ENCODE assay signal across 20 cellular contexts in the genomic region with DNA sequence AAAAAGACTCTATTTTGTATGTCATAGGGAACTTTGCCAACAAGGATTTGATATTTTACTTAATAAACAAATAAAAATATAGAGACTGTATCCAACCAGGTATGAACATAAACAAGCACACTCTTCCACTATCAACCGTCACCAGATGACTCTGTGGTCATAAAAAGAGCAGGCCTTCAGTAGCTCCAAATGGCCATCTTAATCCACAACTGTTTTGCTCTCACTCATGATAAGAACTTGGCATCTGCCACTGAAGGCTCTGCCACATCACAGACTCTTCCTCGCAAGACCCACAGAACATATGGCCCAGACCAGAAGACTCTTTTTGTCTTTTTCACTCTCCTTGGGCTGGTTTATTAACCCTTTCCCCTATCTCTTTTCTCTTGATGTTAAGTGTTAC.
DNase-seq lines count a peak whose midpoint lies in the region; ATAC-seq and TF ChIP-seq lines count a peak whose summit lies in the region.
"Had no signal": no experiment of that assay in that cellular context is flagged by ENCODE, and none has a peak within 500 bp of the region (broad histone marks: within the 10 kb centered on the region; RNA-seq: fewer than 3 reads in every experiment).

No MANE protein-coding gene starts in this region.

- peaks cover 39% of the 10 kb centered on the region for H3K9me3 Mint-ChIP-seq in activated T-helper 1 cell treated with anti-CD3 and anti-CD28 coated beads, Interleukin-12 subunit alpha, Interleukin-12 subunit beta, Interleukin-2, Interleukin-4 antibody, amounts not matched to agents 30 ng/mL and 10 ng/mL and 1 ng/mL, durations not matched to agents 14 hours and 24 hours and 36 hours
- H3K9me3 Mint-ChIP-seq: H9 had no signal

- DNase-seq in CMK (ENCODE audit: low read depth) (peak; percentile 98), NCI-H524 treated with DMSO at 0.1 percent for 48 hours (lab: John Stamatoyannopoulos, UW) (peak; percentile 42), OCI-M1 (lab: John Stamatoyannopoulos, UW) (peak; percentile 81), mucosa of descending colon (no peak), T-helper 2 cell (no peak)
- DNase-seq in activated T-cell treated with anti-CD3 and anti-CD28 coated beads, Interleukin-2, amount 50 U/mL, for 1 hour = no peak
- DNase-seq in effector CD4-positive, alpha-beta T cell = no peak
- no peak for DNase-seq in activated T-helper 1 cell treated with anti-CD3 and anti-CD28 coated beads, Interleukin-12 subunit alpha, Interleukin-12 subunit beta, Interleukin-2, Interleukin-4 antibody, amounts not matched to agents 30 ng/mL and 10 ng/mL and 1 ng/mL, durations not matched to agents 14 hours and 24 hours and 36 hours (ENCODE audit: low spot score)
- DNase-seq: CD4-positive, CD25-positive, alpha-beta regulatory T cell; CD8-positive, alpha-beta T cell; DMS 273 treated with DMSO at 0.1 percent for 48 hours; DMS79; EL; GDM1; H9 had no signal

- H3K4me3 ChIP-seq in mucosa of descending colon = no peak overlapping the region
- H3K4me3 ChIP-seq: BLaER1, GM12878, GM23338 had no signal

- H3K27me3 Mint-ChIP-seq in activated T-helper 1 cell treated with anti-CD3 and anti-CD28 coated beads, Interleukin-12 subunit alpha, Interleukin-12 subunit beta, Interleukin-2, Interleukin-4 antibody, amounts not matched to agents 30 ng/mL and 10 ng/mL and 1 ng/mL, durations not matched to agents 14 hours and 24 hours and 36 hours (ENCODE audit: insufficient read depth) = no peaks in the 10 kb centered on the region
- H3K27me3 Mint-ChIP-seq: B cell; CD4-positive, CD25-positive, alpha-beta regulatory T cell had no signal

- H3K4me3 Mint-ChIP-seq in activated T-helper 1 cell treated with anti-CD3 and anti-CD28 coated beads, Interleukin-12 subunit alpha, Interleukin-12 subunit beta, Interleukin-2, Interleukin-4 antibody, amounts not matched to agents 30 ng/mL and 10 ng/mL and 1 ng/mL, durations not matched to agents 14 hours and 24 hours and 36 hours = no peak overlapping the region
- H3K4me3 Mint-ChIP-seq: B cell; CD4-positive, CD25-positive, alpha-beta regulatory T cell; CD8-positive, alpha-beta T cell; GM23338; H9 had no signal

- no peaks in the 10 kb centered on the region for H3K36me3 ChIP-seq in mucosa of descending colon (ENCODE audit: low read depth)
- H3K36me3 ChIP-seq: BLaER1 had no signal

- H3K4me1 Mint-ChIP-seq in activated T-helper 1 cell treated with anti-CD3 and anti-CD28 coated beads, Interleukin-12 subunit alpha, Interleukin-12 subunit beta, Interleukin-2, Interleukin-4 antibody, amounts not matched to agents 30 ng/mL and 10 ng/mL and 1 ng/mL, durations not matched to agents 14 hours and 24 hours and 36 hours (ENCODE audit: low read depth) = no peaks in the 10 kb centered on the region
- H3K4me1 Mint-ChIP-seq: B cell, GM23338, H9 had no signal

- ATAC-seq in mucosa of descending colon = peak; percentile 38
- ATAC-seq: CD8-positive, alpha-beta T cell; GM12878; GM23338; HCT116 had no signal

- H3K36me3 Mint-ChIP-seq in activated T-helper 1 cell treated with anti-CD3 and anti-CD28 coated beads, Interleukin-12 subunit alpha, Interleukin-12 subunit beta, Interleukin-2, Interleukin-4 antibody, amounts not matched to agents 30 ng/mL and 10 ng/mL and 1 ng/mL, durations not matched to agents 14 hours and 24 hours and 36 hours (ENCODE audit: low read depth) = no peaks in the 10 kb centered on the region
- H3K36me3 Mint-ChIP-seq: CD4-positive, CD25-positive, alpha-beta regulatory T cell; CD8-positive, alpha-beta T cell had no signal

- no peak for TF ChIP-seq CTCF in mucosa of descending colon (IDR thresholded peaks at IDR 0.05)

- H3K4me1 ChIP-seq in mucosa of descending colon (ENCODE audit: low read depth) = no peaks in the 10 kb centered on the region
- H3K4me1 ChIP-seq: BLaER1 had no signal

- H3K27ac Mint-ChIP-seq in activated T-helper 1 cell treated with anti-CD3 and anti-CD28 coated beads, Interleukin-12 subunit alpha, Interleukin-12 subunit beta, Interleukin-2, Interleukin-4 antibody, amounts not matched to agents 30 ng/mL and 10 ng/mL and 1 ng/mL, durations not matched to agents 14 hours and 24 hours and 36 hours = no peak overlapping the region
- H3K27ac Mint-ChIP-seq: B cell; CD4-positive, CD25-positive, alpha-beta regulatory T cell; CD8-positive, alpha-beta T cell; GM23338; H9 had no signal

- intact Hi-C loops in mucosa of descending colon (cut with DNase I, micrococcal nuclease) = no loop called here
- intact Hi-C loops in activated T-helper 1 cell treated with anti-CD3 and anti-CD28 coated beads, Interleukin-12 subunit alpha, Interleukin-12 subunit beta, Interleukin-2, Interleukin-4 antibody, amounts not matched to agents 30 ng/mL and 10 ng/mL and 1 ng/mL, durations not matched to agents 14 hours and 24 hours and 36 hours (cut with micrococcal nuclease) = no loop called here

- H3K9me3 ChIP-seq in mucosa of descending colon = no peaks in the 10 kb centered on the region
- H3K9me3 ChIP-seq: BLaER1 had no signal

Comparison
In these comparisons a context has a peak if more than half of its experiments do, and no peak if none do; other contexts are left out.
1. DNase-seq: peak in CMK (single experiment), NCI-H524 treated with DMSO at 0.1 percent for 48 hours (single experiment) and OCI-M1 (single experiment); none in mucosa of descending colon (0 of 3), activated T-cell treated with anti-CD3 and anti-CD28 coated beads, Interleukin-2, amount 50 U/mL, for 1 hour (single experiment), effector CD4-positive, alpha-beta T cell (single experiment), T-helper 2 cell (0 of 5) and activated T-helper 1 cell treated with anti-CD3 and anti-CD28 coated beads, Interleukin-12 subunit alpha, Interleukin-12 subunit beta, Interleukin-2, Interleukin-4 antibody, amounts not matched to agents 30 ng/mL and 10 ng/mL and 1 ng/mL, durations not matched to agents 14 hours and 24 hours and 36 hours (single experiment).